In genomic region chrX:111123606-111124179, GRCh38 we compare ENCODE assay signal across 16 cellular contexts. TPM values are rescaled to one million over a fixed set of nuclear protein-coding genes. Genes with fewer than 3 reads are reported as not detected.
A peak's percentile ranks its signal among the peaks of the same experiment; 100 is the strongest.
DNase-seq lines count a peak whose midpoint lies in the region; ATAC-seq lines count a peak whose summit lies in the region.
"Had no signal": no experiment of that assay in that cellular context is flagged by ENCODE, and none has a peak within 500 bp of the region (broad histone marks: within the 10 kb centered on the region; RNA-seq: fewer than 3 reads in every experiment).

No MANE protein-coding gene starts in this region.

- H3K4me1 Mint-ChIP-seq in activated T-cell treated with anti-CD3 and anti-CD28 coated beads, Interleukin-2, amount 50 U/mL, for 72 hours (ENCODE audit: low read depth), result peaks cover 15% of the 10 kb centered on the region
- peaks cover 2% of the 10 kb centered on the region for H3K4me1 Mint-ChIP-seq in T-helper 17 cell
- peaks cover 9% of the 10 kb centered on the region for H3K4me1 Mint-ChIP-seq in stimulated activated naive CD8-positive, alpha-beta T cell treated with anti-CD3 and anti-CD28 coated beads, Interleukin-15, amount 100 ng/mL, for 72 hours
- H3K4me1 Mint-ChIP-seq: nephron had no signal

- H3K9me3 Mint-ChIP-seq in activated T-cell treated with anti-CD3 and anti-CD28 coated beads, Interleukin-2, amount 50 U/mL, for 72 hours, result no peaks in the 10 kb centered on the region
- H3K9me3 Mint-ChIP-seq in stimulated activated naive CD8-positive, alpha-beta T cell treated with anti-CD3 and anti-CD28 coated beads, Interleukin-15, amount 100 ng/mL, for 72 hours, result no peaks in the 10 kb centered on the region
- H3K9me3 Mint-ChIP-seq: nephron had no signal

- no peaks in the 10 kb centered on the region for H3K36me3 Mint-ChIP-seq in activated T-cell treated with anti-CD3 and anti-CD28 coated beads, Interleukin-2, amount 50 U/mL, for 72 hours (ENCODE audit: insufficient read depth in 2 of 2)
- H3K36me3 Mint-ChIP-seq in T-helper 17 cell (ENCODE audit: low read depth), result no peaks in the 10 kb centered on the region

- DNase-seq in activated T-cell treated with anti-CD3 and anti-CD28 coated beads, Interleukin-2, amount 50 U/mL, for 72 hours, result no peak
- DNase-seq in activated T-cell treated with anti-CD3 and anti-CD28 coated beads for 4 hours, result no peak
- DNase-seq in T-helper 17 cell, result no peak
- DNase-seq in stimulated activated naive CD8-positive, alpha-beta T cell treated with anti-CD3 and anti-CD28 coated beads, Interleukin-15, amount 100 ng/mL, for 72 hours, result no peak
- DNase-seq in DMS 273 (lab: John Stamatoyannopoulos, UW; ENCODE audit: unreplicated experiment), result no peak
- no peak for DNase-seq in central memory CD4-positive, alpha-beta T cell
- no peak for DNase-seq in NCI-H446 (lab: John Stamatoyannopoulos, UW)
- DNase-seq: dermis blood vessel endothelial cell, kidney glomerular epithelial cell, NCI-H524, right lobe of liver, SIG-M5, thyroid gland, WERI-Rb-1 had no signal

- peak; percentile 82 to 84 for ATAC-seq in activated T-cell treated with anti-CD3 and anti-CD28 coated beads, Interleukin-2, amount 50 U/mL, for 72 hours (replicated peaks in 1 of 2)
- peak; percentile 45 for ATAC-seq in HG02885 (IDR thresholded peaks at IDR 0.05; ENCODE audit: poor library complexity, unreplicated experiment)
- peak; percentile 37 for ATAC-seq in T-helper 17 cell
- peak; percentile 84 for ATAC-seq in stimulated activated naive CD8-positive, alpha-beta T cell treated with anti-CD3 and anti-CD28 coated beads, Interleukin-15, amount 100 ng/mL, for 72 hours
- ATAC-seq: right lobe of liver had no signal

- H3K4me3 Mint-ChIP-seq in activated T-cell treated with anti-CD3 and anti-CD28 coated beads, Interleukin-2, amount 50 U/mL, for 72 hours, result peak overlapping the region; percentile 57 to 83
- H3K4me3 Mint-ChIP-seq in T-helper 17 cell, result peak overlapping the region; percentile 80
- H3K4me3 Mint-ChIP-seq in stimulated activated naive CD8-positive, alpha-beta T cell treated with anti-CD3 and anti-CD28 coated beads, Interleukin-15, amount 100 ng/mL, for 72 hours, result peak overlapping the region; percentile 21 to 26
- H3K4me3 Mint-ChIP-seq: nephron had no signal

- H3K9me3 ChIP-seq in T-helper 17 cell (ENCODE audit: control insufficient read depth, low read length, poor library complexity, severe bottlenecking), result no peaks in the 10 kb centered on the region
- H3K9me3 ChIP-seq: right lobe of liver, thyroid gland had no signal

- H3K27ac Mint-ChIP-seq in activated T-cell treated with anti-CD3 and anti-CD28 coated beads, Interleukin-2, amount 50 U/mL, for 72 hours, result peak overlapping the region; percentile 86
- H3K27ac Mint-ChIP-seq in T-helper 17 cell, result peak overlapping the region; percentile 78
- H3K27ac Mint-ChIP-seq in stimulated activated naive CD8-positive, alpha-beta T cell treated with anti-CD3 and anti-CD28 coated beads, Interleukin-15, amount 100 ng/mL, for 72 hours, result peak overlapping the region in 1 of 2 donors; percentile 78
- H3K27ac Mint-ChIP-seq: nephron had no signal

- H3K27me3 Mint-ChIP-seq in activated T-cell treated with anti-CD3 and anti-CD28 coated beads, Interleukin-2, amount 50 U/mL, for 72 hours (ENCODE audit: low read depth), result peaks cover 37% of the 10 kb centered on the region
- no peaks in the 10 kb centered on the region for H3K27me3 Mint-ChIP-seq in T-helper 17 cell
- H3K27me3 Mint-ChIP-seq in stimulated activated naive CD8-positive, alpha-beta T cell treated with anti-CD3 and anti-CD28 coated beads, Interleukin-15, amount 100 ng/mL, for 72 hours, result no peaks in the 10 kb centered on the region

RNA-seq across cellular contexts. Expression of gene PAK3, which starts 27.7 kb away (rescaled TPM):
- total RNA-seq in activated T-cell treated with anti-CD3 and anti-CD28 coated beads, Interleukin-2, amount 50 U/mL, for 72 hours, result 1 to 10 TPM; 1.1 to 1.8 TPM
- total RNA-seq in T-helper 17 cell, result 1 to 10 TPM; 1.4 to 2.7 TPM

Comparison
In these comparisons a context has a peak if more than half of its experiments do, and no peak if none do; other contexts are left out.
1. H3K4me3 Mint-ChIP-seq: peak in every context shown above with its lines; median percentile 80 in T-helper 17 cell; 70 in activated T-cell treated with anti-CD3 and anti-CD28 coated beads, Interleukin-2, amount 50 U/mL, for 72 hours; 24 in stimulated activated naive CD8-positive, alpha-beta T cell treated with anti-CD3 and anti-CD28 coated beads, Interleukin-15, amount 100 ng/mL, for 72 hours.